34 cellular contexts compared by ENCODE assay signal in genomic region chr22:29390270-29390669, GRCh38.
"Had no signal": no experiment of that assay in that cellular context is flagged by ENCODE, and none has a peak within 500 bp of the region (broad histone marks: within the 10 kb centered on the region; RNA-seq: fewer than 3 reads in every experiment).

No MANE protein-coding gene starts in this region.

- H3K4me3 ChIP-seq: MG63 had no signal

- DNase-seq: Karpas-422, Kasumi-1, MG63, MM.1S, MV-4-11, NCI-H1048, NCI-H1092, NCI-H1092 treated with DMSO at 0.1 percent for 48 hours, NCI-H1105, NCI-H1105 treated with DMSO at 0.1 percent for 48 hours, NCI-H1417, NCI-H1417 treated with DMSO at 0.1 percent for 48 hours, NCI-H1436, NCI-H1436 treated with DMSO at 0.1 percent for 48 hours, NCI-H146, NCI-H1694, NCI-H1694 treated with DMSO at 0.1 percent for 48 hours, NCI-H187, NCI-H187 treated with DMSO at 0.1 percent for 48 hours, NCI-H1930, NCI-H2029, NCI-H2029 treated with DMSO at 0.1 percent for 48 hours, NCI-H2081, NCI-H2081 treated with DMSO at 0.1 percent for 48 hours, NCI-H2107, NCI-H2171, NCI-H2171 treated with DMSO at 0.1 percent for 48 hours, NCI-H2227 treated with DMSO at 0.1 percent for 48 hours, NCI-H226, NCI-H345, NCI-H446, NCI-H446 treated with DMSO at 0.1 percent for 48 hours, NCI-H510A, NCI-H510A treated with DMSO at 0.1 percent for 48 hours had no signal

- H3K9me3 ChIP-seq: MG63 had no signal
